In the genomic region with DNA sequence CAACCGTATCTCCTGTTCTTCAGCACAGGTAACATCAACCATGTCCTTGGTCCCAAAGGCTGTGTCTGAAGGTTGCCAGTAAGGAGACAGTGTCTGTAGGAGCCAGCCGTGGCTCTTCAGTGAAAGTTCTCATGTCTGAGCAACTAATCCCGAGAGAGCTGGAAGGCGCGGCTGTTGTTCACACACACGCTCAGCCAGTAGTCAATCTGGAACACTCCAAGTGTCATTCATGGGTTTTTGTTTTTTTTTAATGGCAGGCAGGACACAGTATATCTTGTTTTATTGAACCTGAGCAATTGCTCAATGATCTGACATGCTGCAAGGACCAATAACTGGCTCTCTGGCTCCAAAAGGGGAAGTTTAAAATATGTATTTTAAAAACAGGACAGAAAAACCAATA, we compare ENCODE assay signal across 14 cellular contexts. TPM values are rescaled to one million over a fixed set of nuclear protein-coding genes. Genes with fewer than 3 reads are reported as not detected.
DNase-seq lines count a peak whose midpoint lies in the region; ATAC-seq and TF ChIP-seq lines count a peak whose summit lies in the region.
"Had no signal": no experiment of that assay in that cellular context is flagged by ENCODE, and none has a peak within 500 bp of the region (broad histone marks: within the 10 kb centered on the region; RNA-seq: fewer than 3 reads in every experiment).

No MANE protein-coding gene starts in this region.

- H3K18ac ChIP-seq in H9 (ENCODE audit: insufficient read length, low read depth, low read length) = no peak overlapping the region

- H3K4me3 Mint-ChIP-seq in activated T-cell treated with anti-CD3 and anti-CD28 coated beads, Interleukin-2, amount 50 U/mL, for 72 hours = peak overlapping the region in 1 of 2 donors; percentile 61
- H3K4me3 Mint-ChIP-seq in H9 = no peak overlapping the region
- no peak overlapping the region for H3K4me3 Mint-ChIP-seq in Calu3 (ENCODE audit: low read depth, unreplicated experiment)

- H3K14ac ChIP-seq in H9 (ENCODE audit: insufficient read depth, low read length) = no peak overlapping the region

- no peaks in the 10 kb centered on the region for H3K79me1 ChIP-seq in H9 (ENCODE audit: insufficient read depth, low read depth, low read length, poor library complexity, severe bottlenecking)

- H3K4ac ChIP-seq in H9 (ENCODE audit: low read depth, low read length) = no peak overlapping the region

- CTCF ChIA-PET in Calu3 (lab: Charles Lee) = no interaction called here

- H2BK12ac ChIP-seq in H9 (ENCODE audit: insufficient read length, low read depth, low read length) = no peak overlapping the region

- H3K56ac ChIP-seq in H9 (ENCODE audit: insufficient read length, low read depth, low read length) = no peak overlapping the region

- no peak overlapping the region for H4K8ac ChIP-seq in H9 (replicated peaks; ENCODE audit: insufficient read length, low read depth, low read length)

- no peaks in the 10 kb centered on the region for H3K79me2 ChIP-seq in H9 (ENCODE audit: insufficient read depth, low read length)

- peaks cover 13 to 17% of the 10 kb centered on the region in 2 experiments for H3K4me1 ChIP-seq in neutrophil (ENCODE audit: control insufficient read depth in 1 of 2, insufficient read depth in 1 of 2, low read depth in 1 of 2, low read length in 1 of 2)
- H3K4me1 ChIP-seq in H9 (ENCODE audit: insufficient read depth, low read length) = no peaks in the 10 kb centered on the region; the same call in 1 of the 2 replicates

- H2AFZ ChIP-seq in H9 (ENCODE audit: low read length) = no peak overlapping the region

- no peak overlapping the region for H3K9ac ChIP-seq in H9 (ENCODE audit: extremely low read depth, insufficient read length, low read length)

- no peaks in the 10 kb centered on the region for H3K9me3 Mint-ChIP-seq in activated T-cell treated with anti-CD3 and anti-CD28 coated beads, Interleukin-2, amount 50 U/mL, for 72 hours
- peaks cover 63 to 65% of the 10 kb centered on the region in 2 experiments for H3K9me3 Mint-ChIP-seq in H9
- H3K9me3 Mint-ChIP-seq in Calu3 (ENCODE audit: low read depth, unreplicated experiment) = no peaks in the 10 kb centered on the region

- no peaks in the 10 kb centered on the region for H3K27me3 Mint-ChIP-seq in activated T-cell treated with anti-CD3 and anti-CD28 coated beads, Interleukin-2, amount 50 U/mL, for 72 hours (ENCODE audit: low read depth)
- H3K27me3 Mint-ChIP-seq in H9 (ENCODE audit: low read depth) (no peaks in the 10 kb centered on the region; the same call in 1 of the 2 replicates), Calu3 (ENCODE audit: unreplicated experiment) (no peaks in the 10 kb centered on the region)

- H3K27ac Mint-ChIP-seq in activated T-cell treated with anti-CD3 and anti-CD28 coated beads, Interleukin-2, amount 50 U/mL, for 72 hours = peak overlapping the region; percentile 33
- no peak overlapping the region for H3K27ac Mint-ChIP-seq in H9
- no peak overlapping the region for H3K27ac Mint-ChIP-seq in Calu3 (ENCODE audit: unreplicated experiment)

- H2BK5ac ChIP-seq in H9 (ENCODE audit: insufficient read length, low read length) = no peak overlapping the region

- H3T11ph ChIP-seq in H9 (ENCODE audit: low read length) = no peak overlapping the region

- H3K4me1 Mint-ChIP-seq in activated T-cell treated with anti-CD3 and anti-CD28 coated beads, Interleukin-2, amount 50 U/mL, for 72 hours (ENCODE audit: low read depth) = peaks cover 44% of the 10 kb centered on the region
- H3K4me1 Mint-ChIP-seq in H9 = peaks cover 6 to 13% of the 10 kb centered on the region in 2 experiments; a peak in 3 of 4 replicates
- H3K4me1 Mint-ChIP-seq in Calu3 (ENCODE audit: low read depth, unreplicated experiment) = no peaks in the 10 kb centered on the region

- peaks cover 9 to 16% of the 10 kb centered on the region in 2 donors for H3K36me3 Mint-ChIP-seq in activated T-cell treated with anti-CD3 and anti-CD28 coated beads, Interleukin-2, amount 50 U/mL, for 72 hours (ENCODE audit: insufficient read depth in 2 of 2)
- H3K36me3 Mint-ChIP-seq in H9 (ENCODE audit: insufficient read depth in 1 of 3, low read depth in 3 of 3) (peaks cover 0 to 6% (median 4%) of the 10 kb centered on the region in 3 experiments; a peak in 3 of 7 replicates), Calu3 (ENCODE audit: insufficient read depth, unreplicated experiment) (peaks cover 16% of the 10 kb centered on the region)

- no peak overlapping the region for H3K23ac ChIP-seq in H9 (ENCODE audit: insufficient read length, low read depth, low read length)

- no peak overlapping the region for H4K5ac ChIP-seq in H9 (ENCODE audit: insufficient read length, low read depth, low read length)

- intact Hi-C loops in Calu3 (cut with micrococcal nuclease; ENCODE audit: unreplicated experiment) = no loop called here

- ATAC-seq in activated T-cell treated with anti-CD3 and anti-CD28 coated beads, Interleukin-2, amount 50 U/mL, for 72 hours (replicated peaks in 1 of 2) = peak in 1 of 2 donors; percentile 16
- ATAC-seq in GM21576 (IDR thresholded peaks at IDR 0.05; ENCODE audit: unreplicated experiment) (peak; percentile 28), HG03520 (IDR thresholded peaks at IDR 0.05; ENCODE audit: unreplicated experiment) (peak; percentile 21)
- ATAC-seq: left cardiac atrium had no signal

- no TSS peak for BruUV-seq in Calu3 (replicated peaks; lab: Mats Ljungman, UMichigan)

- no peaks in the 10 kb centered on the region for H3K23me2 ChIP-seq in H9 (ENCODE audit: insufficient read length, low read depth, low read length, poor library complexity, severe bottlenecking)

- no peak overlapping the region for H2BK20ac ChIP-seq in H9 (ENCODE audit: low read depth, low read length, poor library complexity, severe bottlenecking)

- TF ChIP-seq CTCF in neutrophil (IDR thresholded peaks at IDR 0.05) = no peak
- TF ChIP-seq CTCF in H9 (conservative IDR thresholded peaks at IDR 0.05) = no peak
- TF ChIP-seq CTCF in Calu3 (IDR thresholded peaks at IDR 0.05; ENCODE audit: unreplicated experiment) = no peak

- H2BK120ac ChIP-seq in H9 (ENCODE audit: low read depth, low read length, poor library complexity, severe bottlenecking) = no peak overlapping the region

- H4K20me1 ChIP-seq in H9 (ENCODE audit: control insufficient read depth, insufficient read depth, insufficient read length) = no peaks in the 10 kb centered on the region

- H2BK15ac ChIP-seq in H9 (ENCODE audit: low read depth, low read length) = no peak overlapping the region

- H4K91ac ChIP-seq in H9 (ENCODE audit: insufficient read length, low read depth, low read length) = no peak overlapping the region

- H3K27ac ChIP-seq in neutrophil = peak overlapping the region; percentile 39
- H3K27ac ChIP-seq in H9 (ENCODE audit: insufficient read length, low read depth, low read length) = no peak overlapping the region

- no peak overlapping the region for H3K4me2 ChIP-seq in H9 (ENCODE audit: insufficient read depth, insufficient read length, low read length)

- H3K27me3 ChIP-seq in neutrophil (no peaks in the 10 kb centered on the region), H9 (ENCODE audit: insufficient read depth, low read length) (no peaks in the 10 kb centered on the region)

- no CpG with 5 or more reads among the region's 6 CpGs for WGBS in H9 (ENCODE audit: extremely low coverage, insufficient read length, low lambda C conversion rate)

- H2AK5ac ChIP-seq in H9 (ENCODE audit: insufficient read length, low read length) = no peak overlapping the region

- no peak overlapping the region for H3K4me3 ChIP-seq in neutrophil (ENCODE audit: low read depth in 1 of 2, low read length in 1 of 2)

- DNase-seq in activated T-cell treated with anti-CD3 and anti-CD28 coated beads, Interleukin-2, amount 50 U/mL, for 72 hours = no peak
- no peak for DNase-seq in activated T-cell treated with anti-CD3 and anti-CD28 coated beads, Interleukin-2, amount 50 U/mL, for 48 hours
- DNase-seq in H9 (no peak), Calu3 (no peak)
- DNase-seq in activated effector memory CD4-positive, alpha-beta T cell treated with anti-CD3 and anti-CD28 coated beads, Interleukin-2, amount 50 U/mL, for 16 hours = no peak
- DNase-seq: activated CD4-positive, CD25-positive, alpha-beta regulatory T cell treated with anti-CD3 and anti-CD28 coated beads, Interleukin-2, amount 50 U/mL, for 72 hours; amniotic stem cell; GDM1; left cardiac atrium; NCI-H510A had no signal

- H3K9me3 ChIP-seq in neutrophil = no peaks in the 10 kb centered on the region
- peaks cover 49% of the 10 kb centered on the region for H3K9me3 ChIP-seq in H9 (ENCODE audit: control insufficient read depth, low read depth, low read length)

- peaks cover 29% of the 10 kb centered on the region for H3K36me3 ChIP-seq in neutrophil

RNA-seq across cellular contexts. Expression of gene MAP3K15, which starts 48.4 kb away (rescaled TPM):
- under 1 TPM; 0.70 to 0.83 TPM for total RNA-seq in activated T-cell treated with anti-CD3 and anti-CD28 coated beads, Interleukin-2, amount 50 U/mL, for 72 hours
- total RNA-seq in H9 (2021) (1.2 and 1.3 TPM in 2 replicates), Calu3 (2022) (4.7 and 4.8 TPM in 2 replicates)
- total RNA-seq: LHCN-M2 had no signal
